Comparison of ENCODE assay signal across 8 cellular contexts in the genomic region with DNA sequence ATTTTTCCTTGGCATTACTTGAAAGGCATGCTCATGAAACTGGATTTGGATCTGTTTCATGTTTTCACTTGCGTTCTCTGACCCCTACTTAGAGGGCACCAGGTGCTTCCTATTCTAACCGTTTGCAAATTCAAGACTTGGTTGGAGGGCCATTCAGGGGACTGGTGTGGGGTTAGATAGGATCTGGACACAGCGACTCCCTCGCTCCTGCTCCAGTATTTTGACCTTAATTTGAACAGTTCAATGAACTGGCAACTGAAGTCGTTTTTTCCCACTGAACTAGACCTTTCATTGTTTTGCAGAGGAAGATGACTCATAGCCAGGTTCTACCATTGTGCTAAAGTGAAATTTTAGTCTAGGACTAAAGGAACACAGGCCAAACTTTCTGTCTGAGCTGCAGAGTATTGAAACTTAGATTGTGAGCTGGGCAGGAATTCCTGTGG.
DNase-seq lines count a peak whose midpoint lies in the region; ATAC-seq, FAIRE-seq and TF ChIP-seq lines count a peak whose summit lies in the region.

No MANE protein-coding gene starts in this region.

- no peak for TF ChIP-seq CTCF in astrocyte (IDR thresholded peaks at IDR 0.05; ENCODE audit: insufficient read depth, low read depth, low read length)

- peak overlapping the region; percentile 79 for H3K27ac Mint-ChIP-seq in astrocyte (ENCODE audit: unreplicated experiment)

- peak overlapping the region; percentile 51 for H3K27ac ChIP-seq in astrocyte (ENCODE audit: low read depth, low read length)

- no peaks in the 10 kb centered on the region for H3K27me3 Mint-ChIP-seq in astrocyte (ENCODE audit: low read depth, unreplicated experiment)

- no peaks in the 10 kb centered on the region for H3K9me3 ChIP-seq in astrocyte (ENCODE audit: insufficient read depth, low read depth, low read length)

- peak; percentile 62 for FAIRE-seq in astrocyte (lab: Jason Lieb, UNC)

- H3K36me3 ChIP-seq in astrocyte (ENCODE audit: insufficient read depth, low read length) = no peaks in the 10 kb centered on the region

- peaks cover 49% of the 10 kb centered on the region for H3K4me1 Mint-ChIP-seq in astrocyte (ENCODE audit: low read depth, unreplicated experiment)

- peaks cover 8% of the 10 kb centered on the region for H3K36me3 Mint-ChIP-seq in astrocyte (ENCODE audit: low read depth, unreplicated experiment)

- TF ChIP-seq EP300 in Ishikawa (IDR thresholded peaks at IDR 0.05; ENCODE audit: borderline replicate concordance) = peak; percentile 73; the same call in 1 of the 2 replicates

- H3K4me3 Mint-ChIP-seq in astrocyte (ENCODE audit: unreplicated experiment) = no peak overlapping the region

- DNase-seq in AG08395 (ENCODE audit: low spot score) = peak; percentile 31
- DNase-seq in astrocyte (ENCODE audit: low read depth) = peak; percentile 84
- peak; percentile 99 for DNase-seq in lung microvascular endothelial cell (ENCODE audit: low read depth in 2 of 2)
- no peak for DNase-seq in NCI-H2029 treated with DMSO at 0.1 percent for 48 hours (lab: John Stamatoyannopoulos, UW)
- no peak for DNase-seq in DMS79 treated with DMSO at 0.1 percent for 48 hours (lab: John Stamatoyannopoulos, UW)
- DNase-seq in NCI-H345 treated with DMSO at 0.1 percent for 48 hours (lab: John Stamatoyannopoulos, UW; ENCODE audit: unreplicated experiment) = no peak

- no peaks in the 10 kb centered on the region for H3K27me3 ChIP-seq in astrocyte (ENCODE audit: insufficient read depth, low read length)

- peak overlapping the region; percentile 33 for H2AFZ ChIP-seq in astrocyte (ENCODE audit: low read depth, low read length)

- ATAC-seq in GM19463 (IDR thresholded peaks at IDR 0.05; ENCODE audit: unreplicated experiment) = peak; percentile 28

- peaks cover 27% of the 10 kb centered on the region for H3K4me1 ChIP-seq in astrocyte (ENCODE audit: insufficient read depth, low read length)

- H3K4me2 ChIP-seq in astrocyte (ENCODE audit: low read length) = peak overlapping the region; percentile 77

- peak overlapping the region; percentile 25 for H3K9ac ChIP-seq in astrocyte (ENCODE audit: low read length)

- peaks cover 61% of the 10 kb centered on the region for H3K79me2 ChIP-seq in astrocyte (ENCODE audit: insufficient read depth, low read length)

- TF ChIP-seq RAD21 in Ishikawa (IDR thresholded peaks at IDR 0.05; ENCODE audit: low read depth) = peak; percentile 17; the same call in 1 of the 2 replicates

- no peak overlapping the region for H3K4me3 ChIP-seq in astrocyte (ENCODE audit: insufficient read depth, low read depth, low read length)

- peaks cover 4% of the 10 kb centered on the region for H4K20me1 ChIP-seq in astrocyte (ENCODE audit: insufficient read depth, low read length)

- H3K9me3 Mint-ChIP-seq in astrocyte (ENCODE audit: unreplicated experiment) = no peaks in the 10 kb centered on the region

TF ChIP-seq in Ishikawa, 13 proteins besides CTCF, POLR2A, EP300 and RAD21:
- no peak for TF ChIP-seq EGR1 (IDR thresholded peaks at IDR 0.05)
- TF ChIP-seq FOXM1 (IDR thresholded peaks at IDR 0.05; ENCODE audit: borderline replicate concordance, low read depth) = peak; percentile 44; the same call in 1 of the 2 replicates
- TF ChIP-seq TEAD4 (IDR thresholded peaks at IDR 0.05) = no peak; the same call in 1 of the 2 replicates
- no peak for TF ChIP-seq ZBTB7A (IDR thresholded peaks at IDR 0.05; ENCODE audit: low read depth)
- TF ChIP-seq TCF12 (IDR thresholded peaks at IDR 0.05; ENCODE audit: low read depth) = no peak
- TF ChIP-seq CREB1 (IDR thresholded peaks at IDR 0.05; ENCODE audit: low read depth) = no peak
- no peak for TF ChIP-seq TAF1 (IDR thresholded peaks at IDR 0.05; ENCODE audit: low read depth)
- peak; percentile 76 for TF ChIP-seq NFIC (IDR thresholded peaks at IDR 0.05)
- peak; percentile 10; the same call in 1 of the 2 replicates for TF ChIP-seq CEBPB (IDR thresholded peaks at IDR 0.05)
- TF ChIP-seq, protein P1, sequence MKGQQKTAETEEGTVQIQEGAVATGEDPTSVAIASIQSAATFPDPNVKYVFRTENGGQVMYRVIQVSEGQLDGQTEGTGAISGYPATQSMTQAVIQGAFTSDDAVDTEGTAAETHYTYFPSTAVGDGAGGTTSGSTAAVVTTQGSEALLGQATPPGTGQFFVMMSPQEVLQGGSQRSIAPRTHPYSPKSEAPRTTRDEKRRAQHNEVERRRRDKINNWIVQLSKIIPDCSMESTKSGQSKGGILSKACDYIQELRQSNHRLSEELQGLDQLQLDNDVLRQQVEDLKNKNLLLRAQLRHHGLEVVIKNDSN (IDR thresholded peaks at IDR 0.05) = no peak
- TF ChIP-seq, protein P2, sequence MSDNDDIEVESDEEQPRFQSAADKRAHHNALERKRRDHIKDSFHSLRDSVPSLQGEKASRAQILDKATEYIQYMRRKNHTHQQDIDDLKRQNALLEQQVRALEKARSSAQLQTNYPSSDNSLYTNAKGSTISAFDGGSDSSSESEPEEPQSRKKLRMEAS (IDR thresholded peaks at IDR 0.05) = no peak
- TF ChIP-seq YY1 (IDR thresholded peaks at IDR 0.05; ENCODE audit: low read depth) = no peak
- TF ChIP-seq, protein P3, sequence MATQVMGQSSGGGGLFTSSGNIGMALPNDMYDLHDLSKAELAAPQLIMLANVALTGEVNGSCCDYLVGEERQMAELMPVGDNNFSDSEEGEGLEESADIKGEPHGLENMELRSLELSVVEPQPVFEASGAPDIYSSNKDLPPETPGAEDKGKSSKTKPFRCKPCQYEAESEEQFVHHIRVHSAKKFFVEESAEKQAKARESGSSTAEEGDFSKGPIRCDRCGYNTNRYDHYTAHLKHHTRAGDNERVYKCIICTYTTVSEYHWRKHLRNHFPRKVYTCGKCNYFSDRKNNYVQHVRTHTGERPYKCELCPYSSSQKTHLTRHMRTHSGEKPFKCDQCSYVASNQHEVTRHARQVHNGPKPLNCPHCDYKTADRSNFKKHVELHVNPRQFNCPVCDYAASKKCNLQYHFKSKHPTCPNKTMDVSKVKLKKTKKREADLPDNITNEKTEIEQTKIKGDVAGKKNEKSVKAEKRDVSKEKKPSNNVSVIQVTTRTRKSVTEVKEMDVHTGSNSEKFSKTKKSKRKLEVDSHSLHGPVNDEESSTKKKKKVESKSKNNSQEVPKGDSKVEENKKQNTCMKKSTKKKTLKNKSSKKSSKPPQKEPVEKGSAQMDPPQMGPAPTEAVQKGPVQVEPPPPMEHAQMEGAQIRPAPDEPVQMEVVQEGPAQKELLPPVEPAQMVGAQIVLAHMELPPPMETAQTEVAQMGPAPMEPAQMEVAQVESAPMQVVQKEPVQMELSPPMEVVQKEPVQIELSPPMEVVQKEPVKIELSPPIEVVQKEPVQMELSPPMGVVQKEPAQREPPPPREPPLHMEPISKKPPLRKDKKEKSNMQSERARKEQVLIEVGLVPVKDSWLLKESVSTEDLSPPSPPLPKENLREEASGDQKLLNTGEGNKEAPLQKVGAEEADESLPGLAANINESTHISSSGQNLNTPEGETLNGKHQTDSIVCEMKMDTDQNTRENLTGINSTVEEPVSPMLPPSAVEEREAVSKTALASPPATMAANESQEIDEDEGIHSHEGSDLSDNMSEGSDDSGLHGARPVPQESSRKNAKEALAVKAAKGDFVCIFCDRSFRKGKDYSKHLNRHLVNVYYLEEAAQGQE (IDR thresholded peaks at IDR 0.05; ENCODE audit: low read depth) = no peak
TF ChIP-seq in Ishikawa: peak in this region for 3.

Comparison
In these comparisons a context has a peak if more than half of its experiments do, and no peak if none do; other contexts are left out.
1. DNase-seq: peak in AG08395 (single experiment), astrocyte (single experiment) and lung microvascular endothelial cell (2 of 2); none in NCI-H2029 treated with DMSO at 0.1 percent for 48 hours (single experiment), DMS79 treated with DMSO at 0.1 percent for 48 hours (single experiment) and NCI-H345 treated with DMSO at 0.1 percent for 48 hours (single experiment).